Comparison of ENCODE assay signal across 20 cellular contexts in genomic region chr11:45662096-45662664, GRCh38. TPM values are rescaled to one million over a fixed set of nuclear protein-coding genes. Genes with fewer than 3 reads are reported as not detected.
A peak's percentile ranks its signal among the peaks of the same experiment; 100 is the strongest.
DNase-seq lines count a peak whose midpoint lies in the region; ATAC-seq and TF ChIP-seq lines count a peak whose summit lies in the region.
"Had no signal": no experiment of that assay in that cellular context is flagged by ENCODE, and none has a peak within 500 bp of the region (broad histone marks: within the 10 kb centered on the region; RNA-seq: fewer than 3 reads in every experiment).

No MANE protein-coding gene starts in this region.

- H3K36me3 ChIP-seq in ACC112 (ENCODE audit: insufficient read depth, low read length): no peaks in the 10 kb centered on the region
- no peaks in the 10 kb centered on the region for H3K36me3 ChIP-seq in GM23248 (ENCODE audit: low read depth)
- H3K36me3 ChIP-seq: HAP-1, heart left ventricle, prostate gland had no signal

- H3K27ac ChIP-seq in ACC112 (ENCODE audit: low read depth, low read length) (peak overlapping the region; percentile 77), GM23248 (no peak overlapping the region), coronary artery (peak overlapping the region in 1 of 2 donors; percentile 10)
- H3K27ac ChIP-seq: heart left ventricle, prostate gland, skin epidermis, testis had no signal

- H3K4me2 ChIP-seq in GM23248 (ENCODE audit: unreplicated experiment): peak overlapping the region; percentile 30

- no peak for TF ChIP-seq CTCF in coronary artery (IDR thresholded peaks at IDR 0.05)
- TF ChIP-seq CTCF in osteocyte (IDR thresholded peaks at IDR 0.05): no peak
- no peak for TF ChIP-seq CTCF in mesothelial cell of epicardium (IDR thresholded peaks at IDR 0.05; ENCODE audit: unreplicated experiment)
- TF ChIP-seq CTCF in activated CD8-positive, alpha-beta T cell treated with anti-CD3 and anti-CD28 coated beads for 36 hours (IDR thresholded peaks at IDR 0.05): no peak

- no peaks in the 10 kb centered on the region; the same call in 1 of the 2 replicates for H3K27me3 ChIP-seq in ACC112 (ENCODE audit: insufficient read depth, low read length)
- H3K27me3 ChIP-seq in GM23248 (replicated peaks; ENCODE audit: insufficient read depth): peaks cover 30% of the 10 kb centered on the region
- H3K27me3 ChIP-seq: testis had no signal

- H3K9me2 ChIP-seq in GM23248 (ENCODE audit: insufficient read depth): no peaks in the 10 kb centered on the region

- H3K4me1 Mint-ChIP-seq in osteocyte (ENCODE audit: unreplicated experiment): peaks cover 13% of the 10 kb centered on the region
- H3K4me1 Mint-ChIP-seq in mesothelial cell of epicardium: peaks cover 28% of the 10 kb centered on the region
- H3K4me1 Mint-ChIP-seq in activated CD8-positive, alpha-beta T cell treated with anti-CD3 and anti-CD28 coated beads for 36 hours (ENCODE audit: low read depth): peaks cover 7% of the 10 kb centered on the region

- H3K4me3 ChIP-seq in ACC112 (ENCODE audit: low read depth, low read length) (peak overlapping the region; percentile 78; the same call in 1 of the 2 replicates), GM23248 (no peak overlapping the region), coronary artery (peak overlapping the region; percentile 46)
- H3K4me3 ChIP-seq: HAP-1, heart left ventricle, prostate gland, skin epidermis, testis had no signal

- CTCF ChIA-PET in activated CD8-positive, alpha-beta T cell treated with anti-CD3 and anti-CD28 coated beads for 36 hours (lab: Charles Lee): interaction anchor here (1.0 to 1.1 kb wide), 2 partner anchors 110 to 292 kb away, joined by 3 to 4 read pairs; no protein-coding TSS in a partner anchor

- H3K79me2 ChIP-seq in ACC112 (ENCODE audit: control insufficient read depth, insufficient read depth, low read length, unreplicated experiment) (peaks cover 15% of the 10 kb centered on the region), GM23248 (ENCODE audit: insufficient read depth) (no peaks in the 10 kb centered on the region)

- H3K4me1 ChIP-seq in ACC112 (ENCODE audit: control insufficient read depth, insufficient read depth, low read length, unreplicated experiment) (peaks cover 58% of the 10 kb centered on the region), GM23248 (ENCODE audit: insufficient read depth) (peaks cover 13% of the 10 kb centered on the region; the same call in 1 of the 2 replicates)
- H3K4me1 ChIP-seq: HAP-1 had no signal

- DNase-seq in GM23248: no peak
- DNase-seq in coronary artery (ENCODE audit: low spot score): no peak
- DNase-seq in osteocyte (ENCODE audit: extremely low spot score, unreplicated experiment): no peak
- no peak for DNase-seq in GDM1 (lab: John Stamatoyannopoulos, UW)
- DNase-seq in mesothelial cell of epicardium (ENCODE audit: low spot score in 2 of 2, unreplicated experiment in 2 of 2): no peak
- DNase-seq in activated CD8-positive, alpha-beta T cell treated with anti-CD3 and anti-CD28 coated beads for 36 hours: no peak
- DNase-seq: CD4-positive, alpha-beta memory T cell; left cardiac atrium; NCI-H2107; SHP77; stimulated activated naive B cell treated with anti-CD40 and anti-IgM and Interleukin-4, amounts not matched to agents 10 μg/mL and 1 μg/mL and 100 μg/mL, for 72 hours; T-cell; testis had no signal

- no peak for ATAC-seq in activated CD8-positive, alpha-beta T cell treated with anti-CD3 and anti-CD28 coated beads for 36 hours
- ATAC-seq: heart left ventricle; left cardiac atrium; naive thymus-derived CD8-positive, alpha-beta T cell; stimulated activated naive B cell treated with anti-CD40 and anti-IgM and Interleukin-4, amounts not matched to agents 10 μg/mL and 1 μg/mL and 100 μg/mL, for 72 hours; T-cell had no signal

- no peaks in the 10 kb centered on the region for H4K20me1 ChIP-seq in GM23248 (ENCODE audit: insufficient read depth)

- POLR2A ChIA-PET in activated CD8-positive, alpha-beta T cell treated with anti-CD3 and anti-CD28 coated beads for 36 hours (lab: Charles Lee): no interaction called here

- peaks cover 22% of the 10 kb centered on the region for H3K27me3 Mint-ChIP-seq in osteocyte (ENCODE audit: unreplicated experiment)
- peaks cover 58% of the 10 kb centered on the region for H3K27me3 Mint-ChIP-seq in mesothelial cell of epicardium (ENCODE audit: low read depth)
- peaks cover 43% of the 10 kb centered on the region for H3K27me3 Mint-ChIP-seq in activated CD8-positive, alpha-beta T cell treated with anti-CD3 and anti-CD28 coated beads for 36 hours

- H3K9me3 Mint-ChIP-seq in osteocyte (ENCODE audit: unreplicated experiment) (no peaks in the 10 kb centered on the region), mesothelial cell of epicardium (no peaks in the 10 kb centered on the region)
- no peaks in the 10 kb centered on the region for H3K9me3 Mint-ChIP-seq in activated CD8-positive, alpha-beta T cell treated with anti-CD3 and anti-CD28 coated beads for 36 hours
- H3K9me3 Mint-ChIP-seq: CD4-positive, alpha-beta memory T cell; naive thymus-derived CD8-positive, alpha-beta T cell; stimulated activated naive B cell treated with anti-CD40 and anti-IgM and Interleukin-4, amounts not matched to agents 10 μg/mL and 1 μg/mL and 100 μg/mL, for 72 hours; T-cell had no signal

- peak overlapping the region; percentile 35; the same call in 1 of the 2 replicates for H3K9ac ChIP-seq in GM23248

- 40 to 45% methylated on average over 5 of the region's 5 CpGs for WGBS in GM23248 (ENCODE audit: low coverage in 1 of 2, low lambda C conversion rate in 2 of 2, missing lambda C conversion rate in 2 of 2), 2 experiments

- H2AFZ ChIP-seq in ACC112 (ENCODE audit: low read length, unreplicated experiment): no peak overlapping the region
- no peak overlapping the region for H2AFZ ChIP-seq in GM23248

- H3K27ac Mint-ChIP-seq in osteocyte (ENCODE audit: unreplicated experiment) (peak overlapping the region; percentile 78), mesothelial cell of epicardium (no peak overlapping the region)
- no peak overlapping the region for H3K27ac Mint-ChIP-seq in activated CD8-positive, alpha-beta T cell treated with anti-CD3 and anti-CD28 coated beads for 36 hours
- H3K27ac Mint-ChIP-seq: activated CD4-positive, alpha-beta T cell treated with anti-CD3 and anti-CD28 coated beads for 36 hours; CD4-positive, alpha-beta memory T cell; naive thymus-derived CD8-positive, alpha-beta T cell; stimulated activated naive B cell treated with anti-CD40 and anti-IgM and Interleukin-4, amounts not matched to agents 10 μg/mL and 1 μg/mL and 100 μg/mL, for 72 hours; T-cell had no signal

- H3K4me3 Mint-ChIP-seq in osteocyte (ENCODE audit: unreplicated experiment): no peak overlapping the region
- no peak overlapping the region for H3K4me3 Mint-ChIP-seq in mesothelial cell of epicardium
- no peak overlapping the region for H3K4me3 Mint-ChIP-seq in activated CD8-positive, alpha-beta T cell treated with anti-CD3 and anti-CD28 coated beads for 36 hours
- H3K4me3 Mint-ChIP-seq: activated CD4-positive, alpha-beta T cell treated with anti-CD3 and anti-CD28 coated beads for 36 hours; stimulated activated naive B cell treated with anti-CD40 and anti-IgM and Interleukin-4, amounts not matched to agents 10 μg/mL and 1 μg/mL and 100 μg/mL, for 72 hours had no signal

- no peaks in the 10 kb centered on the region for H3F3A ChIP-seq in GM23248 (ENCODE audit: insufficient read depth)

- in situ Hi-C loops in GM23248 (cut with MboI): no loop called here

- no peaks in the 10 kb centered on the region for H3K36me3 Mint-ChIP-seq in osteocyte (ENCODE audit: unreplicated experiment)
- H3K36me3 Mint-ChIP-seq in mesothelial cell of epicardium: no peaks in the 10 kb centered on the region
- H3K36me3 Mint-ChIP-seq in activated CD8-positive, alpha-beta T cell treated with anti-CD3 and anti-CD28 coated beads for 36 hours (ENCODE audit: low read depth): no peaks in the 10 kb centered on the region
- H3K36me3 Mint-ChIP-seq: CD4-positive, alpha-beta memory T cell; naive thymus-derived CD8-positive, alpha-beta T cell; stimulated activated naive B cell treated with anti-CD40 and anti-IgM and Interleukin-4, amounts not matched to agents 10 μg/mL and 1 μg/mL and 100 μg/mL, for 72 hours; T-cell had no signal

- H3K9me3 ChIP-seq in GM23248 (ENCODE audit: low read depth): no peaks in the 10 kb centered on the region
- H3K9me3 ChIP-seq: HAP-1, heart left ventricle, prostate gland, testis had no signal

- intact Hi-C loops in activated CD8-positive, alpha-beta T cell treated with anti-CD3 and anti-CD28 coated beads for 36 hours (cut with micrococcal nuclease): no loop called here

RNA-seq across cellular contexts. Expression of gene CHST1, which starts 3.2 kb away (rescaled TPM):
- total RNA-seq in GM23248 (2014; rRNA removed; shearing (Covaris generic)): not detected in 2 replicates
- polyA plus RNA-seq in GM23248 (2016; fragmentation: Nextera tagmentation; extraction: Ambion mirVana): 0.06 and 0.18 TPM in 2 replicates
- total RNA-seq in osteocyte (0.16 and 0.67 TPM in 2 replicates), mesothelial cell of epicardium (1.0 to 1.6 TPM (median 1.4 TPM) in 3 replicates)
- not detected for total RNA-seq in activated CD8-positive, alpha-beta T cell treated with anti-CD3 and anti-CD28 coated beads for 36 hours
- total RNA-seq: CD4-positive, alpha-beta memory T cell; naive thymus-derived CD8-positive, alpha-beta T cell had no signal
- polyA plus RNA-seq: CD4-positive, alpha-beta memory T cell; naive thymus-derived CD8-positive, alpha-beta T cell had no signal
